Comparison of ENCODE assay signal across 1 cellular context in genomic region chr5:176366575-176366894, GRCh38.
TF ChIP-seq lines count a peak whose summit lies in the region.

No MANE protein-coding gene starts in this region.

TF ChIP-seq in GM23338, 12 proteins besides CTCF, POLR2A, EP300 and RAD21:
- TF ChIP-seq ZNF462 (CRISPR knock-in tag; IDR thresholded peaks at IDR 0.05) (no peak), JUNB (IDR thresholded peaks at IDR 0.05; ENCODE audit: unreplicated experiment) (no peak), ZNF114 (CRISPR knock-in tag; IDR thresholded peaks at IDR 0.05) (no peak), POLR2AphosphoS5 (IDR thresholded peaks at IDR 0.05; ENCODE audit: low read depth) (no peak), NANOG (IDR thresholded peaks at IDR 0.05; ENCODE audit: borderline replicate concordance) (no peak), ZNF331 (CRISPR knock-in tag; IDR thresholded peaks at IDR 0.05; ENCODE audit: low read depth) (no peak), ETS1 (IDR thresholded peaks at IDR 0.05) (no peak), EZH2 (IDR thresholded peaks at IDR 0.05; ENCODE audit: low read depth, unreplicated experiment) (no peak), EZH2phosphoT487 (IDR thresholded peaks at IDR 0.05; ENCODE audit: unreplicated experiment) (no peak), STAT1 (IDR thresholded peaks at IDR 0.05; ENCODE audit: unreplicated experiment) (no peak), REST (IDR thresholded peaks at IDR 0.05; ENCODE audit: unreplicated experiment) (no peak)
